In the genomic region with DNA sequence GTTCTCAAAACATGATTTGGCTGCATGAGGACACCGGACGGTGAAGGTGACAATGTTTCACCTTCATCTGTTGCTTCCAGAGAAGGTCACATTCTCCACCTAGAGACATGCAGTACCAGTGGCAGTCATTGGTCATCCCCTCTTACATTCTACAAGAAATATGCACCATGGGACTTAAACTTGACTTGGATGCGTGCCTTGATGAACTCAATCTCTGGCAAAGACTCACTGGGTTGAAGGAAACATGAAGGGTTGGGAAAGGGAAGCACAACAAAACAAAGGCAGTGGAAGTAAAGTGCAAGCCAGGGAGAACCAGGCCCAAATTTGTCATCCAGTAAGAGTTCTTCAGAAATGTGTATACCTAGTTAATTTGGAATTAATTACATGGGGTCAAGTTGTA, we compare ENCODE assay signal across 20 cellular contexts. TPM values are rescaled to one million over a fixed set of nuclear protein-coding genes. Genes with fewer than 3 reads are reported as not detected.
DNase-seq lines count a peak whose midpoint lies in the region; ATAC-seq and TF ChIP-seq lines count a peak whose summit lies in the region.
"Had no signal": no experiment of that assay in that cellular context is flagged by ENCODE, and none has a peak within 500 bp of the region (broad histone marks: within the 10 kb centered on the region; RNA-seq: fewer than 3 reads in every experiment).

No MANE protein-coding gene starts in this region.

- no peaks in the 10 kb centered on the region for H3K27me3 Mint-ChIP-seq in activated CD8-positive, alpha-beta T cell treated with anti-CD3 and anti-CD28 coated beads, Interleukin-2, amount 10 ng/mL, durations not matched to agents 7 days and 5 days (ENCODE audit: low read depth)
- no peaks in the 10 kb centered on the region for H3K27me3 Mint-ChIP-seq in memory B cell

- WGBS in suprapubic skin = 83% methylated on average over 3 of the region's 3 CpGs

- no peak overlapping the region for H3K4me3 Mint-ChIP-seq in activated CD8-positive, alpha-beta T cell treated with anti-CD3 and anti-CD28 coated beads, Interleukin-2, amount 10 ng/mL, durations not matched to agents 7 days and 5 days
- no peak overlapping the region for H3K4me3 Mint-ChIP-seq in memory B cell

- DNase-seq in AG10803 (ENCODE audit: low read depth) (peak; percentile 29), AG20443 (ENCODE audit: low spot score) (peak; percentile 45), memory B cell (ENCODE audit: low spot score in 2 of 2) (no peak), suprapubic skin (ENCODE audit: low spot score in 2 of 2) (no peak), H7 (no peak)
- DNase-seq in activated CD8-positive, alpha-beta T cell treated with anti-CD3 and anti-CD28 coated beads, Interleukin-2, amount 10 ng/mL, durations not matched to agents 7 days and 5 days = no peak
- DNase-seq: activated effector memory CD4-positive, alpha-beta T cell treated with anti-CD3 and anti-CD28 coated beads, Interleukin-2, amount 50 U/mL, for 16 hours; BE2C; NCI-H1417; NCI-H524 treated with DMSO at 0.1 percent for 48 hours; ovary; sigmoid colon; stimulated activated CD4-positive, alpha-beta T cell treated with anti-CD3 and anti-CD28 coated beads, Interleukin-2, amount 100 ng/mL, for 24 hours; substantia nigra; WERI-Rb-1 had no signal

- peak overlapping the region; percentile 10 for H3K27ac Mint-ChIP-seq in activated CD8-positive, alpha-beta T cell treated with anti-CD3 and anti-CD28 coated beads, Interleukin-2, amount 10 ng/mL, durations not matched to agents 7 days and 5 days
- peak overlapping the region; percentile 91 for H3K27ac Mint-ChIP-seq in memory B cell

- H3K4me3 ChIP-seq in AG10803 (ENCODE audit: low read length) (no peak overlapping the region), suprapubic skin (no peak overlapping the region), H7 (ENCODE audit: insufficient read depth, low read depth, low read length) (no peak overlapping the region)
- H3K4me3 ChIP-seq: ovary, sigmoid colon had no signal

- TF ChIP-seq CTCF in AG10803 (conservative IDR thresholded peaks at IDR 0.05; ENCODE audit: low read length) (no peak), suprapubic skin (IDR thresholded peaks at IDR 0.05) (no peak)

- no peak for ATAC-seq in activated CD8-positive, alpha-beta T cell treated with anti-CD3 and anti-CD28 coated beads, Interleukin-2, amount 10 ng/mL, durations not matched to agents 7 days and 5 days
- ATAC-seq in memory B cell (ENCODE audit: low read depth) (no peak), GM21723 (IDR thresholded peaks at IDR 0.05; ENCODE audit: unreplicated experiment) (no peak)

- TF ChIP-seq EP300 in suprapubic skin (IDR thresholded peaks at IDR 0.05) = no peak

- H3K27ac ChIP-seq in suprapubic skin = no peak overlapping the region
- H3K27ac ChIP-seq: ovary, sigmoid colon, WERI-Rb-1 had no signal

- H3K36me3 ChIP-seq in suprapubic skin = peaks cover 2% of the 10 kb centered on the region
- H3K36me3 ChIP-seq in H7 (replicated peaks; ENCODE audit: control insufficient read depth, insufficient read depth, low read length) = no peaks in the 10 kb centered on the region
- H3K36me3 ChIP-seq: BE2C, ovary, WERI-Rb-1 had no signal

- H3K27me3 ChIP-seq in suprapubic skin (no peaks in the 10 kb centered on the region), H7 (ENCODE audit: control insufficient read depth, insufficient read depth, low read length) (no peaks in the 10 kb centered on the region)
- H3K27me3 ChIP-seq: BE2C, ovary, sigmoid colon had no signal

- peaks cover 63% of the 10 kb centered on the region for H3K4me1 Mint-ChIP-seq in activated CD8-positive, alpha-beta T cell treated with anti-CD3 and anti-CD28 coated beads, Interleukin-2, amount 10 ng/mL, durations not matched to agents 7 days and 5 days (ENCODE audit: low read depth)
- H3K4me1 Mint-ChIP-seq in memory B cell = peaks cover 12% of the 10 kb centered on the region

- no peaks in the 10 kb centered on the region for H3K9me3 ChIP-seq in suprapubic skin
- H3K9me3 ChIP-seq: BE2C, ovary, sigmoid colon had no signal

- peaks cover 36% of the 10 kb centered on the region for H3K4me1 ChIP-seq in suprapubic skin
- H3K4me1 ChIP-seq: BE2C had no signal

- H3K9me3 Mint-ChIP-seq in activated CD8-positive, alpha-beta T cell treated with anti-CD3 and anti-CD28 coated beads, Interleukin-2, amount 10 ng/mL, durations not matched to agents 7 days and 5 days (ENCODE audit: insufficient read depth) = no peaks in the 10 kb centered on the region
- H3K9me3 Mint-ChIP-seq in memory B cell = no peaks in the 10 kb centered on the region

- CTCF ChIA-PET in activated CD8-positive, alpha-beta T cell treated with anti-CD3 and anti-CD28 coated beads, Interleukin-2, amount 10 ng/mL, durations not matched to agents 7 days and 5 days (lab: Charles Lee) = interaction anchor here (1.1 kb wide), 1 partner anchor 180 kb away, joined by 3 read pairs; no protein-coding TSS in a partner anchor

- no peak for TF ChIP-seq POLR2A in suprapubic skin (IDR thresholded peaks at IDR 0.05)

- POLR2A ChIA-PET in activated CD8-positive, alpha-beta T cell treated with anti-CD3 and anti-CD28 coated beads, Interleukin-2, amount 10 ng/mL, durations not matched to agents 7 days and 5 days (lab: Charles Lee) = no interaction called here

- H3K36me3 Mint-ChIP-seq in activated CD8-positive, alpha-beta T cell treated with anti-CD3 and anti-CD28 coated beads, Interleukin-2, amount 10 ng/mL, durations not matched to agents 7 days and 5 days (ENCODE audit: low read depth) = peaks cover 90% of the 10 kb centered on the region
- peaks cover 40% of the 10 kb centered on the region for H3K36me3 Mint-ChIP-seq in memory B cell

RNA-seq across cellular contexts. Expression of gene ARMH2, which starts 39.4 kb away (rescaled TPM):
- total RNA-seq in activated CD8-positive, alpha-beta T cell treated with anti-CD3 and anti-CD28 coated beads, Interleukin-2, amount 10 ng/mL, durations not matched to agents 7 days and 5 days = 1 to 10 TPM in 1 of 2 experiments, under 1 TPM in 1; 0.97 to 1.7 TPM
- not detected for total RNA-seq in suprapubic skin
- total RNA-seq in H7 (2014; rRNA removed; shearing (Covaris generic)) = not detected in 2 replicates
- total RNA-seq: activated CD8-positive, alpha-beta memory T cell treated with anti-CD3 and anti-CD28 coated beads for 36 hours; astrocyte; LHCN-M2; liver; ovary; sigmoid colon had no signal

Comparison
In these comparisons a context has a peak if more than half of its experiments do, and no peak if none do; other contexts are left out.
1. DNase-seq: peak in AG10803 (single experiment) and AG20443 (single experiment); none in activated CD8-positive, alpha-beta T cell treated with anti-CD3 and anti-CD28 coated beads, Interleukin-2, amount 10 ng/mL, durations not matched to agents 7 days and 5 days (single experiment), memory B cell (0 of 2), suprapubic skin (0 of 2) and H7 (single experiment).